Comparison of ENCODE assay signal across 24 cellular contexts in genomic region chr14:32984531-32984930, GRCh38. TPM values are rescaled to one million over a fixed set of nuclear protein-coding genes. Genes with fewer than 3 reads are reported as not detected.
DNase-seq lines count a peak whose midpoint lies in the region; ATAC-seq and TF ChIP-seq lines count a peak whose summit lies in the region.
"Had no signal": no experiment of that assay in that cellular context is flagged by ENCODE, and none has a peak within 500 bp of the region (broad histone marks: within the 10 kb centered on the region; RNA-seq: fewer than 3 reads in every experiment).

No MANE protein-coding gene starts in this region.

- no peaks in the 10 kb centered on the region for H3K23me2 ChIP-seq in H9 (ENCODE audit: insufficient read length, low read depth, low read length, poor library complexity, severe bottlenecking)

- H3K4me3 Mint-ChIP-seq in neural crest cell (peak overlapping the region; percentile 56), H9 (no peak overlapping the region)
- H3K4me3 Mint-ChIP-seq: CD4-positive, alpha-beta memory T cell had no signal

- H4K8ac ChIP-seq in H9 (replicated peaks; ENCODE audit: insufficient read length, low read depth, low read length), result no peak overlapping the region

- no peak overlapping the region for H2BK5ac ChIP-seq in H9 (ENCODE audit: insufficient read length, low read length)

- H3K9me3 Mint-ChIP-seq in neural crest cell (peaks cover 3% of the 10 kb centered on the region), H9 (no peaks in the 10 kb centered on the region)

- H3K27me3 Mint-ChIP-seq in neural crest cell (ENCODE audit: low read depth), result no peaks in the 10 kb centered on the region
- H3K27me3 Mint-ChIP-seq in H9 (ENCODE audit: low read depth), result no peaks in the 10 kb centered on the region

- H3K27ac ChIP-seq in temporal lobe (ENCODE audit: low read depth, low read length), result peak overlapping the region; percentile 92
- H3K27ac ChIP-seq in H9 (ENCODE audit: insufficient read length, low read depth, low read length), result no peak overlapping the region
- H3K27ac ChIP-seq: BLaER1, HL-60, SJSA1 had no signal

- no peaks in the 10 kb centered on the region for H4K20me1 ChIP-seq in H9 (ENCODE audit: control insufficient read depth, insufficient read depth, insufficient read length)
- H4K20me1 ChIP-seq: BLaER1 had no signal

- H2BK12ac ChIP-seq in H9 (ENCODE audit: insufficient read length, low read depth, low read length), result no peak overlapping the region

- H3K4me1 Mint-ChIP-seq in neural crest cell (peaks cover 58% of the 10 kb centered on the region), H9 (peaks cover 4 to 7% of the 10 kb centered on the region in 2 experiments)
- H3K4me1 Mint-ChIP-seq: CD4-positive, alpha-beta memory T cell had no signal

- no peak overlapping the region for H3K14ac ChIP-seq in H9 (ENCODE audit: insufficient read depth, low read length)

- no peak overlapping the region for H2AFZ ChIP-seq in H9 (ENCODE audit: low read length)

- H2BK15ac ChIP-seq in H9 (ENCODE audit: low read depth, low read length), result no peak overlapping the region

- H4K5ac ChIP-seq in H9 (ENCODE audit: insufficient read length, low read depth, low read length), result no peak overlapping the region

- no peak for ATAC-seq in HG02798 (IDR thresholded peaks at IDR 0.05; ENCODE audit: poor library complexity, unreplicated experiment)
- ATAC-seq: GM12878, HepG2, K562, Panc1 had no signal

- H2BK20ac ChIP-seq in H9 (ENCODE audit: low read depth, low read length, poor library complexity, severe bottlenecking), result no peak overlapping the region

- H3T11ph ChIP-seq in H9 (ENCODE audit: low read length), result no peak overlapping the region

- in situ Hi-C loops in SK-MEL-5 (cut with HindIII; ENCODE audit: low pct_unique_long_range_greater_than_20kb, low sequenced_read_pairs), result no loop called here

- no peak overlapping the region for H3K18ac ChIP-seq in H9 (ENCODE audit: insufficient read length, low read depth, low read length)

- H3K4ac ChIP-seq in H9 (ENCODE audit: low read depth, low read length), result no peak overlapping the region

- H3K27me3 ChIP-seq in H9 (ENCODE audit: insufficient read depth, low read length), result no peaks in the 10 kb centered on the region
- H3K27me3 ChIP-seq: BLaER1, MG63, SJSA1 had no signal

- WGBS in H9 (ENCODE audit: extremely low coverage, insufficient read length, low lambda C conversion rate), result no CpG with 5 or more reads among the region's 1 CpG

- TF ChIP-seq CTCF in neural crest cell (conservative IDR thresholded peaks at IDR 0.05), result no peak
- no peak for TF ChIP-seq CTCF in H9 (conservative IDR thresholded peaks at IDR 0.05)

- H3K4me2 ChIP-seq in H9 (ENCODE audit: insufficient read depth, insufficient read length, low read length), result no peak overlapping the region
- H3K4me2 ChIP-seq: BLaER1 had no signal

- no peak overlapping the region for H2BK120ac ChIP-seq in H9 (ENCODE audit: low read depth, low read length, poor library complexity, severe bottlenecking)

- no peaks in the 10 kb centered on the region for H3K79me1 ChIP-seq in H9 (ENCODE audit: insufficient read depth, low read depth, low read length, poor library complexity, severe bottlenecking)

- no peak overlapping the region for H4K91ac ChIP-seq in H9 (ENCODE audit: insufficient read length, low read depth, low read length)

- no peak overlapping the region for H3K9ac ChIP-seq in H9 (ENCODE audit: extremely low read depth, insufficient read length, low read length)
- H3K9ac ChIP-seq: BLaER1 had no signal

- peak; percentile 87 for DNase-seq in SK-MEL-5 (ENCODE audit: low read depth, low spot score)
- DNase-seq in foreskin melanocyte, result peak; percentile 84
- DNase-seq in neural crest cell (ENCODE audit: low read depth, low spot score), result no peak
- no peak for DNase-seq in H9
- no peak for DNase-seq in activated T-cell treated with anti-CD3 and anti-CD28 coated beads, Interleukin-2, amount 50 U/mL, for 1 hour
- DNase-seq: CD4-positive, alpha-beta memory T cell; DND-41; MG63; NCI-H1417; NCI-H187 treated with DMSO at 0.1 percent for 48 hours; NCI-H226; NCI-H510A treated with DMSO at 0.1 percent for 48 hours; NCI-H748 treated with DMSO at 0.1 percent for 48 hours had no signal

- H3K27ac Mint-ChIP-seq in neural crest cell (ENCODE audit: unreplicated experiment) (peak overlapping the region; percentile 98), H9 (no peak overlapping the region)
- H3K27ac Mint-ChIP-seq: CD4-positive, alpha-beta memory T cell had no signal

- no peak overlapping the region for H3K56ac ChIP-seq in H9 (ENCODE audit: insufficient read length, low read depth, low read length)

- no peak overlapping the region for H3K23ac ChIP-seq in H9 (ENCODE audit: insufficient read length, low read depth, low read length)

- no peaks in the 10 kb centered on the region for H3K79me2 ChIP-seq in H9 (ENCODE audit: insufficient read depth, low read length)

- H3K4me1 ChIP-seq in H9 (ENCODE audit: insufficient read depth, low read length), result no peaks in the 10 kb centered on the region
- H3K4me1 ChIP-seq: BLaER1, SJSA1 had no signal

- no peaks in the 10 kb centered on the region for H3K9me3 ChIP-seq in H9 (ENCODE audit: control insufficient read depth, low read depth, low read length)
- H3K9me3 ChIP-seq: BLaER1, MG63, SJSA1 had no signal

- H2AK5ac ChIP-seq in H9 (ENCODE audit: insufficient read length, low read length), result no peak overlapping the region

- H3K36me3 Mint-ChIP-seq in neural crest cell (ENCODE audit: low read depth), result peaks cover 3% of the 10 kb centered on the region
- H3K36me3 Mint-ChIP-seq in H9 (ENCODE audit: insufficient read depth in 1 of 3, low read depth in 3 of 3), result no peaks in the 10 kb centered on the region
- H3K36me3 Mint-ChIP-seq: CD4-positive, alpha-beta memory T cell had no signal

RNA-seq across cellular contexts. Expression of gene NPAS3, which starts 45.9 kb away (rescaled TPM):
- 0.90 and 2.4 TPM in 2 replicates for total RNA-seq in SK-MEL-5 (2014; rRNA removed; shearing (Covaris generic))
- 0.87 and 1.1 TPM in 2 replicates for polyA plus RNA-seq in SK-MEL-5 (2015; cell fraction: cytosol; rRNA removed)
- 1.5 and 1.6 TPM in 2 replicates for polyA plus RNA-seq in SK-MEL-5 (2015; cell fraction: nucleus; rRNA removed)
- total RNA-seq in neural crest cell (18.2 and 21.1 TPM in 2 replicates), temporal lobe (24.1 TPM), H9 (2021) (0.17 and 0.22 TPM in 2 replicates)
- total RNA-seq: CD4-positive, alpha-beta memory T cell; HepG2; HT-29; K562; LHCN-M2 had no signal
- polyA plus RNA-seq: CD4-positive, alpha-beta memory T cell; HepG2 had no signal

Comparison
In these comparisons a context has a peak if more than half of its experiments do, and no peak if none do; other contexts are left out.
1. DNase-seq: peak in SK-MEL-5 (single experiment) and foreskin melanocyte (single experiment); none in neural crest cell (single experiment), H9 (single experiment) and activated T-cell treated with anti-CD3 and anti-CD28 coated beads, Interleukin-2, amount 50 U/mL, for 1 hour (single experiment).